In genomic region chr3:126494831-126495230, GRCh38 we compare ENCODE assay signal across 33 cellular contexts. TPM values are rescaled to one million over a fixed set of nuclear protein-coding genes. Genes with fewer than 3 reads are reported as not detected.
"Had no signal": no experiment of that assay in that cellular context is flagged by ENCODE, and none has a peak within 500 bp of the region (broad histone marks: within the 10 kb centered on the region; RNA-seq: fewer than 3 reads in every experiment).

No MANE protein-coding gene starts in this region.

- ATAC-seq: PC-3 had no signal

- H3K4me3 ChIP-seq: ascending aorta, cardiac muscle cell, SJCRH30, SK-N-MC had no signal

- H3K9me3 ChIP-seq: ascending aorta, SJCRH30 had no signal

- FAIRE-seq: RCC 7860 had no signal

- H3K27ac Mint-ChIP-seq: activated CD4-positive, alpha-beta memory T cell treated with anti-CD3 and anti-CD28 coated beads, Interleukin-2, amount 10 ng/mL, durations not matched to agents 7 days and 5 days; activated naive CD8-positive, alpha-beta T cell treated with anti-CD3 and anti-CD28 coated beads for 36 hours; activated T-cell treated with anti-CD3 and anti-CD28 coated beads, Interleukin-2, amount 50 U/mL, for 24 hours had no signal

- H3K4me3 Mint-ChIP-seq: activated CD4-positive, alpha-beta memory T cell treated with anti-CD3 and anti-CD28 coated beads, Interleukin-2, amount 10 ng/mL, durations not matched to agents 7 days and 5 days; activated naive CD8-positive, alpha-beta T cell treated with anti-CD3 and anti-CD28 coated beads for 36 hours; activated T-cell treated with anti-CD3 and anti-CD28 coated beads, Interleukin-2, amount 50 U/mL, for 24 hours; central memory CD8-positive, alpha-beta T cell had no signal

- H3K4me1 Mint-ChIP-seq: central memory CD8-positive, alpha-beta T cell had no signal

- H3K36me3 ChIP-seq: ascending aorta, cardiac muscle cell, SJCRH30, WERI-Rb-1 had no signal

- H3K4me1 ChIP-seq: ascending aorta had no signal

- H3K27me3 ChIP-seq: ascending aorta, cardiac muscle cell had no signal

- H3K27me3 Mint-ChIP-seq: activated CD4-positive, alpha-beta memory T cell treated with anti-CD3 and anti-CD28 coated beads, Interleukin-2, amount 10 ng/mL, durations not matched to agents 7 days and 5 days; activated naive CD8-positive, alpha-beta T cell treated with anti-CD3 and anti-CD28 coated beads for 36 hours; activated T-cell treated with anti-CD3 and anti-CD28 coated beads, Interleukin-2, amount 50 U/mL, for 24 hours; central memory CD8-positive, alpha-beta T cell had no signal

- H3K27ac ChIP-seq: ascending aorta, cardiac muscle cell, SJCRH30, SK-N-MC had no signal

- H3K36me3 Mint-ChIP-seq: activated naive CD8-positive, alpha-beta T cell treated with anti-CD3 and anti-CD28 coated beads for 36 hours had no signal

- H3K9me3 Mint-ChIP-seq: activated CD4-positive, alpha-beta memory T cell treated with anti-CD3 and anti-CD28 coated beads, Interleukin-2, amount 10 ng/mL, durations not matched to agents 7 days and 5 days; activated naive CD8-positive, alpha-beta T cell treated with anti-CD3 and anti-CD28 coated beads for 36 hours; activated T-cell treated with anti-CD3 and anti-CD28 coated beads, Interleukin-2, amount 50 U/mL, for 24 hours; central memory CD8-positive, alpha-beta T cell had no signal

- DNase-seq: activated CD4-positive, alpha-beta memory T cell treated with anti-CD3 and anti-CD28 coated beads, Interleukin-2, amount 10 ng/mL, durations not matched to agents 7 days and 5 days; activated CD4-positive, alpha-beta T cell treated with anti-CD3 and anti-CD28 coated beads for 1 hour; activated CD4-positive, alpha-beta T cell treated with anti-CD3 and anti-CD28 coated beads for 48 hours; activated CD4-positive, CD25-positive, alpha-beta regulatory T cell; activated gamma-delta T cell treated with Interleukin-2 at 50 U/mL for 16 hours; activated naive CD4-positive, alpha-beta T cell treated with anti-CD3 and anti-CD28 coated beads, Interleukin-2, amount 50 U/mL, for 16 hours; activated naive CD8-positive, alpha-beta T cell treated with anti-CD3 and anti-CD28 coated beads for 36 hours; activated T-cell treated with anti-CD3 and anti-CD28 coated beads, Interleukin-2, amount 50 U/mL, for 24 hours; Kasumi-1; NCI-H1092 treated with DMSO at 0.1 percent for 48 hours; NCI-H1417; NCI-H146; NCI-H187; NCI-H2029 treated with DMSO at 0.1 percent for 48 hours; NCI-H2107; NCI-H2171; NCI-H510A; NCI-H526; NCI-H748 treated with DMSO at 0.1 percent for 48 hours; NK-92 treated with Interleukin-12 subunit alpha and Interleukin-12 subunit beta, amount 100 ng/mL, for 24 hours; PC-3; SHP77; SJCRH30; T1000; WERI-Rb-1 had no signal

RNA-seq across cellular contexts. Expression of gene UROC1, which starts 22.7 kb away (rescaled TPM):
- total RNA-seq: activated CD4-positive, alpha-beta memory T cell treated with anti-CD3 and anti-CD28 coated beads, Interleukin-2, amount 10 ng/mL, durations not matched to agents 7 days and 5 days; activated CD8-positive, alpha-beta memory T cell treated with anti-CD3 and anti-CD28 coated beads for 36 hours; activated naive CD8-positive, alpha-beta T cell treated with anti-CD3 and anti-CD28 coated beads for 36 hours; ascending aorta; cardiac muscle cell; PC-3; SJCRH30; T-helper 1 cell treated with Interleukin-12 subunit alpha and Interleukin-12 subunit beta and Interleukin-4 antibody, amounts not matched to agents 30 ng/mL and 1 ng/mL, for 36 hours; T-helper 2 cell treated with Interferon-gamma antibody and Interleukin-4, amounts not matched to agents 100 ng/mL and 5 ng/mL, for 36 hours had no signal
- polyA plus RNA-seq: cardiac muscle cell had no signal

RNA-seq across cellular contexts. Expression of gene CHST13, which starts 29.1 kb away (rescaled TPM):
- total RNA-seq: activated CD4-positive, alpha-beta memory T cell treated with anti-CD3 and anti-CD28 coated beads, Interleukin-2, amount 10 ng/mL, durations not matched to agents 7 days and 5 days; activated CD8-positive, alpha-beta memory T cell treated with anti-CD3 and anti-CD28 coated beads for 36 hours; activated naive CD8-positive, alpha-beta T cell treated with anti-CD3 and anti-CD28 coated beads for 36 hours; ascending aorta; PC-3; SJCRH30; T-helper 1 cell treated with Interleukin-12 subunit alpha and Interleukin-12 subunit beta and Interleukin-4 antibody, amounts not matched to agents 30 ng/mL and 1 ng/mL, for 36 hours; T-helper 2 cell treated with Interferon-gamma antibody and Interleukin-4, amounts not matched to agents 100 ng/mL and 5 ng/mL, for 36 hours had no signal
